36 cellular contexts compared by ENCODE assay signal in the genomic region with DNA sequence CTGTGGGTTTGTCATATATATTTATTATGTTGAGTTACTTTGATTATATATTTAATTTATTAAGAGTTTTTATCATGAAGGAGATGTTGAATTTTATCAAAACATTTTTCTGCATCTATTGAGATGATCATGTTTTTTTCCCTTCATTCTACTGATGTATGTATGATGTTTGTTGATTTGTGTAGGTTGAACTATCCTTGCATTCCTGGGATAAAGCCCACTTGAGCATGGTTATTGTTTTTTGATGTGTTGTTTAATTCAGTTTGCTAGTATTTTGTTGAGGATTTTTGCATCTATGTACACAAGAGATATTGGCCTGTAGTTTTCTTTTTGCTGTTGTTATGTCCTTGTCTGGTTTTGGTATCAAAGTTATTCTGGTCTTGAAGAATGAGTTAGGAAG.
"Had no signal": no experiment of that assay in that cellular context is flagged by ENCODE, and none has a peak within 500 bp of the region (broad histone marks: within the 10 kb centered on the region; RNA-seq: fewer than 3 reads in every experiment).

No MANE protein-coding gene starts in this region.

- H3K27ac ChIP-seq: adrenal gland, body of pancreas, brain microvascular endothelial cell, breast epithelium, VCaP had no signal

- H3K36me3 ChIP-seq: adrenal gland, brain microvascular endothelial cell had no signal

- DNase-seq: activated B cell treated with CpG ODN at 0.5 μM for 24 hours; activated CD4-positive, alpha-beta memory T cell treated with anti-CD3 and anti-CD28 coated beads for 36 hours; activated CD4-positive, alpha-beta T cell treated with anti-CD3 and anti-CD28 coated beads for 4 hours; activated CD4-positive, alpha-beta T cell treated with anti-CD3 and anti-CD28 coated beads, Interleukin-2, amount 50 U/mL, for 1 hour; activated CD4-positive, alpha-beta T cell treated with anti-CD3 and anti-CD28 coated beads, Interleukin-2, amount 50 U/mL, for 4 hours; activated CD4-positive, CD25-positive, alpha-beta regulatory T cell treated with anti-CD3 and anti-CD28 coated beads, Interleukin-2, amount 50 U/mL, for 72 hours; activated CD8-positive, alpha-beta memory T cell treated with anti-CD3 and anti-CD28 coated beads, Interleukin-2, amount 50 U/mL, for 4 hours; activated CD8-positive, alpha-beta T cell treated with anti-CD3 and anti-CD28 coated beads for 36 hours; activated effector memory CD4-positive, alpha-beta T cell treated with Interleukin-2 at 50 U/mL for 16 hours; activated gamma-delta T cell; activated naive CD4-positive, alpha-beta T cell treated with anti-CD3 and anti-CD28 coated beads, Interleukin-2, amount 10 ng/mL, durations not matched to agents 7 days and 5 days; activated naive CD4-positive, alpha-beta T cell treated with Interleukin-2 at 50 U/mL for 16 hours; activated naive CD8-positive, alpha-beta T cell treated with anti-CD3 and anti-CD28 coated beads, Interleukin-2, amount 10 ng/mL, durations not matched to agents 7 days and 5 days; activated naive CD8-positive, alpha-beta T cell treated with anti-CD3 and anti-CD28 coated beads, Interleukin-2, amount 50 U/mL, for 24 hours; activated T-cell treated with anti-CD3 and anti-CD28 coated beads for 4 hours; activated T-cell treated with anti-CD3 and anti-CD28 coated beads, Interleukin-2, amount 50 U/mL, for 1 hour; activated T-cell treated with anti-CD3 and anti-CD28 coated beads, Interleukin-2, amount 50 U/mL, for 4 hours; activated T-cell treated with anti-CD3 and anti-CD28 coated beads, Interleukin-2, amount 50 U/mL, for 72 hours; adrenal gland; amniotic stem cell; aorta; body of pancreas; brain microvascular endothelial cell; central memory CD4-positive, alpha-beta T cell; T-helper 1 cell; T-helper 2 cell; T-helper 9 cell had no signal

- H3K27ac Mint-ChIP-seq: activated B cell treated with CpG ODN at 0.5 μM for 24 hours; activated CD4-positive, alpha-beta memory T cell treated with anti-CD3 and anti-CD28 coated beads for 36 hours; activated CD4-positive, alpha-beta T cell treated with anti-CD3 and anti-CD28 coated beads, Interleukin-2, amount 10 ng/mL, durations not matched to agents 24 days and 14 days; activated CD8-positive, alpha-beta T cell treated with anti-CD3 and anti-CD28 coated beads for 36 hours; activated naive CD4-positive, alpha-beta T cell treated with anti-CD3 and anti-CD28 coated beads, Interleukin-2, amount 10 ng/mL, durations not matched to agents 7 days and 5 days; activated naive CD4-positive, alpha-beta T cell treated with anti-CD3 and anti-CD28 coated beads, Interleukin-2, amount 50 U/mL, for 24 hours; activated naive CD8-positive, alpha-beta T cell; activated naive CD8-positive, alpha-beta T cell treated with anti-CD3 and anti-CD28 coated beads, Interleukin-2, amount 10 ng/mL, durations not matched to agents 7 days and 5 days; activated naive CD8-positive, alpha-beta T cell treated with anti-CD3 and anti-CD28 coated beads, Interleukin-2, amount 50 U/mL, for 24 hours; activated T-cell treated with anti-CD3 and anti-CD28 coated beads, Interleukin-2, amount 50 U/mL, for 72 hours; activated T-helper 1 cell treated with anti-CD3 and anti-CD28 coated beads, Interleukin-12 subunit alpha, Interleukin-12 subunit beta, Interleukin-2, Interleukin-4 antibody, amounts not matched to agents 30 ng/mL and 10 ng/mL and 1 ng/mL, durations not matched to agents 14 hours and 24 hours and 36 hours; activated T-helper 17 cell treated with anti-CD3 and anti-CD28 coated beads, Interleukin-2, amount 50 U/mL, for 72 hours; T-helper 1 cell treated with Interleukin-12 subunit alpha and Interleukin-12 subunit beta and Interleukin-4 antibody, amounts not matched to agents 30 μg/mL and 1 μg/mL, for 36 hours; T-helper 2 cell treated with Interferon-gamma antibody and Interleukin-4, amounts not matched to agents 5 μg/mL and 100 μg/mL, for 36 hours had no signal

- H3K4me3 ChIP-seq: adrenal gland, body of pancreas, breast epithelium had no signal

- ATAC-seq: activated CD8-positive, alpha-beta T cell treated with anti-CD3 and anti-CD28 coated beads for 36 hours; activated naive CD8-positive, alpha-beta T cell treated with anti-CD3 and anti-CD28 coated beads, Interleukin-2, amount 50 U/mL, for 24 hours; activated T-cell treated with anti-CD3 and anti-CD28 coated beads, Interleukin-2, amount 50 U/mL, for 4 hours; activated T-cell treated with anti-CD3 and anti-CD28 coated beads, Interleukin-2, amount 50 U/mL, for 72 hours; activated T-helper 17 cell treated with anti-CD3 and anti-CD28 coated beads, Interleukin-2, amount 50 U/mL, for 72 hours; body of pancreas had no signal

- H3K27me3 ChIP-seq: adrenal gland, body of pancreas, brain microvascular endothelial cell, breast epithelium had no signal

- H3K4me1 ChIP-seq: adrenal gland, body of pancreas, breast epithelium had no signal

- H3K27me3 Mint-ChIP-seq: activated CD4-positive, alpha-beta memory T cell treated with anti-CD3 and anti-CD28 coated beads for 36 hours; activated naive CD8-positive, alpha-beta T cell; activated T-helper 17 cell treated with anti-CD3 and anti-CD28 coated beads, Interleukin-2, amount 50 U/mL, for 72 hours had no signal

- H3K4me3 Mint-ChIP-seq: activated B cell treated with CpG ODN at 0.5 μM for 24 hours; activated CD4-positive, alpha-beta memory T cell treated with anti-CD3 and anti-CD28 coated beads for 36 hours; activated CD4-positive, alpha-beta T cell treated with anti-CD3 and anti-CD28 coated beads, Interleukin-2, amount 10 ng/mL, durations not matched to agents 24 days and 14 days; activated CD8-positive, alpha-beta T cell treated with anti-CD3 and anti-CD28 coated beads for 36 hours; activated naive CD4-positive, alpha-beta T cell treated with anti-CD3 and anti-CD28 coated beads, Interleukin-2, amount 10 ng/mL, durations not matched to agents 7 days and 5 days; activated naive CD4-positive, alpha-beta T cell treated with anti-CD3 and anti-CD28 coated beads, Interleukin-2, amount 50 U/mL, for 24 hours; activated naive CD8-positive, alpha-beta T cell; activated naive CD8-positive, alpha-beta T cell treated with anti-CD3 and anti-CD28 coated beads, Interleukin-2, amount 10 ng/mL, durations not matched to agents 7 days and 5 days; activated naive CD8-positive, alpha-beta T cell treated with anti-CD3 and anti-CD28 coated beads, Interleukin-2, amount 50 U/mL, for 24 hours; activated T-cell treated with anti-CD3 and anti-CD28 coated beads, Interleukin-2, amount 50 U/mL, for 4 hours; activated T-cell treated with anti-CD3 and anti-CD28 coated beads, Interleukin-2, amount 50 U/mL, for 72 hours; activated T-helper 1 cell treated with anti-CD3 and anti-CD28 coated beads, Interleukin-12 subunit alpha, Interleukin-12 subunit beta, Interleukin-2, Interleukin-4 antibody, amounts not matched to agents 30 ng/mL and 10 ng/mL and 1 ng/mL, durations not matched to agents 14 hours and 24 hours and 36 hours; activated T-helper 17 cell treated with anti-CD3 and anti-CD28 coated beads, Interleukin-2, amount 50 U/mL, for 72 hours; T-helper 1 cell treated with Interleukin-12 subunit alpha and Interleukin-12 subunit beta and Interleukin-4 antibody, amounts not matched to agents 30 μg/mL and 1 μg/mL, for 36 hours; T-helper 2 cell treated with Interferon-gamma antibody and Interleukin-4, amounts not matched to agents 5 μg/mL and 100 μg/mL, for 36 hours had no signal

- H3K4me1 Mint-ChIP-seq: activated B cell treated with CpG ODN at 0.5 μM for 24 hours; activated naive CD4-positive, alpha-beta T cell treated with anti-CD3 and anti-CD28 coated beads, Interleukin-2, amount 10 ng/mL, durations not matched to agents 7 days and 5 days; activated naive CD4-positive, alpha-beta T cell treated with anti-CD3 and anti-CD28 coated beads, Interleukin-2, amount 50 U/mL, for 24 hours; activated naive CD8-positive, alpha-beta T cell treated with anti-CD3 and anti-CD28 coated beads, Interleukin-2, amount 10 ng/mL, durations not matched to agents 7 days and 5 days had no signal
